1 cellular context compared by ENCODE assay signal in the genomic region with DNA sequence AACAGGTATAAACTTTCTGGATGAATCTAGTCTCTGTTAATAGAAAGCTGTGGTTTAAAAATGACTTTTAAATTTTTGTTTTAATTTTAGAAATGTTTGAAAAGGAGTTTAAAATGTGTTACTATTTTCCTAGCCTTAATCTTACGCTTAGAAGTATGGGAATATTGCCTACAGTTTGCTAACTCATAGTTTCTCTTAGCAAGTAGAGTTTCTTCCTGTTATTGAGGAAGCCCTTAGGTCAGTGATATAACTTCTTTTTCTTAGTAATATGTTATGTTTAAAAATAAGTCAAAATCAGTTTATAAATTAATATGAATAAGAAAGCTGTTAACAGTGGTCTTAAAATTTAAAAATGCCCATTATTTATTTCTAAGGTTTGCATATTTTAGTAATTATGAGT.
TF ChIP-seq lines count a peak whose summit lies in the region.

No MANE protein-coding gene starts in this region.

TF ChIP-seq in endothelial cell of umbilical vein, 7 proteins besides CTCF, POLR2A, EP300 and RAD21:
- no peak for TF ChIP-seq GATA2 (IDR thresholded peaks at IDR 0.05; ENCODE audit: insufficient read depth, insufficient read length, low read depth, low read length)
- TF ChIP-seq FOS (IDR thresholded peaks at IDR 0.05; ENCODE audit: borderline replicate concordance, insufficient read depth, low read length): no peak
- no peak for TF ChIP-seq JUN (IDR thresholded peaks at IDR 0.05; ENCODE audit: borderline replicate concordance, insufficient read depth, insufficient read length, low read depth)
- no peak for TF ChIP-seq MAX (IDR thresholded peaks at IDR 0.05; ENCODE audit: insufficient read depth, insufficient read length)
- TF ChIP-seq POLR2AphosphoS5 (IDR thresholded peaks at IDR 0.05; ENCODE audit: insufficient read depth, low read depth, low read length): no peak
- TF ChIP-seq MYC (IDR thresholded peaks at IDR 0.05; ENCODE audit: low read depth, low read length): no peak
- TF ChIP-seq EZH2 (IDR thresholded peaks at IDR 0.05; ENCODE audit: borderline replicate concordance, low read depth, low read length, severe bottlenecking): no peak
